8 cellular contexts compared by ENCODE assay signal in the genomic region with DNA sequence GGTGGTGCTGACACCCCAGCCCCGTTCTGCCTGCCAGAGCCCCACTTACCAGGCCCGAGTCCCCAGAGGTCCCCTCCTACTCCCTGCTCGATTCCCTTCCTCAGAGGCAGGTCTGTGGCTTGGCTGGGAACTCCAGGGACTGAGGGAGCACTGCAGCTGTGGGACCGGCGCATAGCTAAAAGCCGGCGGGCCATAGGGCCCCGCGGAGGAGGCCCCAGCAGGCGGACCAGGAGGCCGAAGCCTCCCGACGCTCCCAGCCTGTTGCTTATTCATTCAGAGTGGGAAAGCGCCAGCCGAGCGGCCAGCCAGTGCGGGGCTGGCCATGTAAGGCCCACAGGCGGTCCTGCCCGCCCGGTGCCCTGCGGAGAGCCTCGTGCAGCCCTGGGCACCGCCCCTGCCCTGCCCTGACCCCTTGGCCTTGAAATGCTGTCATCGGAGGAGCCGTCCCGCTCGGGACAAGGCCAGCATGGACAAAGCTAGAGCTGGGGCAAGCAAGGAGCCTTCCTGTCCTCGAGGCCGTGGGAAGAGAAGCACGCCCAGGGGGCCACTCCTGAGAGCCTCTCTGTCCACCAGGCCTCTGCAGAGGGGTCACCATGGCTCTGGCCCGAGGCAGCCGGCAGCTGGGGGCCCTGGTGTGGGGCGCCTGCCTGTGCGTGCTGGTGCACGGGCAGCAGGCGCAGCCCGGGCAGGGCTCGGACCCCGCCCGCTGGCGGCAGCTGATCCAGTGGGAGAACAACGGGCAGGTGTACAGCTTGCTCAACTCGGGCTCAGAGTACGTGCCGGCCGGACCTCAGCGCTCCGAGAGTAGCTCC. TPM values are rescaled to one million over a fixed set of nuclear protein-coding genes. Genes with fewer than 3 reads are reported as not detected.
DNase-seq lines count a peak whose midpoint lies in the region; ATAC-seq and TF ChIP-seq lines count a peak whose summit lies in the region.

A gene with protein sequence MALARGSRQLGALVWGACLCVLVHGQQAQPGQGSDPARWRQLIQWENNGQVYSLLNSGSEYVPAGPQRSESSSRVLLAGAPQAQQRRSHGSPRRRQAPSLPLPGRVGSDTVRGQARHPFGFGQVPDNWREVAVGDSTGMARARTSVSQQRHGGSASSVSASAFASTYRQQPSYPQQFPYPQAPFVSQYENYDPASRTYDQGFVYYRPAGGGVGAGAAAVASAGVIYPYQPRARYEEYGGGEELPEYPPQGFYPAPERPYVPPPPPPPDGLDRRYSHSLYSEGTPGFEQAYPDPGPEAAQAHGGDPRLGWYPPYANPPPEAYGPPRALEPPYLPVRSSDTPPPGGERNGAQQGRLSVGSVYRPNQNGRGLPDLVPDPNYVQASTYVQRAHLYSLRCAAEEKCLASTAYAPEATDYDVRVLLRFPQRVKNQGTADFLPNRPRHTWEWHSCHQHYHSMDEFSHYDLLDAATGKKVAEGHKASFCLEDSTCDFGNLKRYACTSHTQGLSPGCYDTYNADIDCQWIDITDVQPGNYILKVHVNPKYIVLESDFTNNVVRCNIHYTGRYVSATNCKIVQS (plus strand): TSS at position 272 of the 812 bp plus-strand sequence. CDS start 322 bp downstream, at position 594.

- H3K27me3 ChIP-seq in MG63 (no peaks in the 10 kb centered on the region), adipocyte (replicated peaks; ENCODE audit: control insufficient read depth, insufficient read depth, low read length) (no peaks in the 10 kb centered on the region), heart left ventricle (peaks cover 0 to 19% (median 0%) of the 10 kb centered on the region in 9 donors), osteoblast (ENCODE audit: insufficient read depth, low read length) (no peaks in the 10 kb centered on the region)

- intact Hi-C loops in heart left ventricle (cut with DNase I): no loop called here

- peak within 1 kb of the TSS; percentile 85 for H3K9ac ChIP-seq in adipocyte (ENCODE audit: low read length)

- peak within 1 kb of the TSS; percentile 56 for H2AFZ ChIP-seq in osteoblast (ENCODE audit: low read length)

- peak within 1 kb of the TSS; percentile 94 for H3K4me2 ChIP-seq in osteoblast (ENCODE audit: insufficient read depth, low read length)

- peaks cover 77% of the 10 kb centered on the region for H3K79me2 ChIP-seq in osteoblast (ENCODE audit: insufficient read depth, low read length)

- 1 to 6% (median 6%) methylated on average over 26 to 48 of the region's 48 CpGs for WGBS in heart left ventricle, 4 donors

- TF ChIP-seq POLR2A in heart left ventricle (IDR thresholded peaks at IDR 0.05): peak in 1 of 2 donors; percentile 80

- peaks cover 29% of the 10 kb centered on the region for H4K20me1 ChIP-seq in osteoblast (ENCODE audit: insufficient read depth, low read length)

- peaks cover 45% of the 10 kb centered on the region for H3K36me3 ChIP-seq in MG63
- no peaks in the 10 kb centered on the region for H3K36me3 ChIP-seq in adipocyte (ENCODE audit: control insufficient read depth, insufficient read depth, low read length, severe bottlenecking)
- H3K36me3 ChIP-seq in heart left ventricle: no peaks in the 10 kb centered on the region
- H3K36me3 ChIP-seq in osteoblast (ENCODE audit: insufficient read depth, low read length): peaks cover 8% of the 10 kb centered on the region

- peak; percentile 24 to 64 (median 57) for ATAC-seq in heart left ventricle
- no peak for ATAC-seq in GM18909 (IDR thresholded peaks at IDR 0.05; ENCODE audit: poor library complexity, unreplicated experiment)

- H3K4me3 ChIP-seq in MG63: peak within 1 kb of the TSS; percentile 66
- H3K4me3 ChIP-seq in adipocyte (ENCODE audit: low read length): peak within 1 kb of the TSS; percentile 84
- H3K4me3 ChIP-seq in heart left ventricle: peak within 1 kb of the TSS; percentile 56 to 88 (median 66)
- H3K4me3 ChIP-seq in osteoblast (ENCODE audit: insufficient read depth, low read length): peak within 1 kb of the TSS; percentile 87

- H3K9me3 ChIP-seq in MG63: no peaks in the 10 kb centered on the region
- no peaks in the 10 kb centered on the region for H3K9me3 ChIP-seq in adipocyte (ENCODE audit: control insufficient read depth, low read length)
- H3K9me3 ChIP-seq in heart left ventricle: no peaks in the 10 kb centered on the region
- no peaks in the 10 kb centered on the region for H3K9me3 ChIP-seq in osteoblast (ENCODE audit: low read depth, low read length)

- DNase-seq in DMS 273 (lab: John Stamatoyannopoulos, UW; ENCODE audit: unreplicated experiment) (peak; percentile 86), MG63 (peak; percentile 97), adipocyte (ENCODE audit: low read depth) (peak; percentile 94), heart left ventricle (peak; percentile 78 to 89 (median 88)), osteoblast (ENCODE audit: insufficient read length, low spot score, missing footprints) (peak; percentile 100), LoVo (ENCODE audit: low spot score) (no peak), Kasumi-1 (lab: John Stamatoyannopoulos, UW) (no peak)

- H3K4me1 ChIP-seq in adipocyte (ENCODE audit: control insufficient read depth, insufficient read depth, low read length) (peaks cover 76% of the 10 kb centered on the region), heart left ventricle (peaks cover 29 to 93% (median 73%) of the 10 kb centered on the region in 12 donors), osteoblast (ENCODE audit: insufficient read depth, low read length) (peaks cover 75% of the 10 kb centered on the region)

- peak within 1 kb of the TSS; percentile 79 to 97 (median 92) for H3K27ac ChIP-seq in heart left ventricle
- H3K27ac ChIP-seq in osteoblast (ENCODE audit: low read depth, low read length): peak within 1 kb of the TSS; percentile 65

- TF ChIP-seq CTCF in heart left ventricle (IDR thresholded peaks at IDR 0.05) (no peak), osteoblast (IDR thresholded peaks at IDR 0.05; ENCODE audit: extremely low read depth, low read depth, low read length) (no peak)

RNA-seq across cellular contexts. Expression of the gene that starts here (rescaled TPM):
- 206 and 224 TPM in 2 replicates for total RNA-seq in MG63 (2014; rRNA removed; shearing (Covaris generic); ENCODE audit: low replicate concordance)
- total RNA-seq in heart left ventricle (10 to 100 TPM; 20.7 to 79.5 (median 30.4) TPM), osteoblast (246 and 264 TPM in 2 replicates)
- 10 to 100 TPM; 28.8 to 36.1 TPM for polyA plus RNA-seq in heart left ventricle

Comparison
In these comparisons a context has a peak if more than half of its experiments do, and no peak if none do; other contexts are left out.
1. DNase-seq: peak in DMS 273 (single experiment), MG63 (single experiment), adipocyte (single experiment), heart left ventricle (5 of 5) and osteoblast (single experiment); none in LoVo (single experiment) and Kasumi-1 (0 of 2).
2. Peak in every context shown above with its lines, with median percentiles within 50 percentile points of each other: H3K4me3 ChIP-seq.